Comparison of ENCODE assay signal across 20 cellular contexts in the genomic region with DNA sequence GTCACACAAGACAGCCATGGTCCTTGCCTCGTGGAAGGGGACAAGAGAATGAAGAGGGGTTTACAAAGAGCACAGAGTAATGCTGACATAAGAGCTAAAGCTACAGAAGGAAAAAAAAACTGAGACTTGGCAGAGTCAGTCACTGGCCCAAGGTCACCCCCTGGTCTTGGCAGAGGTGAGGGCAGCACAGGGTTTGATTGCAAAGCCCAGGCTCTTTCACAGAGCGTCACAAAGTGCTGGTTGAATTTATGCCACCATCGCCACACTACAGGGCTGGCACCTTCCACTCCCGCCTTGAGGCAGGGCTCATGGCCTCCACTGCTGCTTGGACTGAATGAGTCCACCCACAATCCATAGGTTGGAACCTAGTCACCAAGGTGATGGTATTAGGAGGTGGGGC.
"Had no signal": no experiment of that assay in that cellular context is flagged by ENCODE, and none has a peak within 500 bp of the region (broad histone marks: within the 10 kb centered on the region; RNA-seq: fewer than 3 reads in every experiment).

No MANE protein-coding gene starts in this region.

- H3K4me1 ChIP-seq: prostate gland had no signal

- H3K27me3 ChIP-seq: cardiac muscle cell, hepatocyte, left lung, stomach, tibial artery had no signal

- ATAC-seq: effector memory CD8-positive, alpha-beta T cell; left lung; natural killer cell treated with Interleukin-12 subunit alpha and Interleukin-12 subunit beta and Interleukin-15 and Interleukin-18, amount 100 ng/mL, for 72 hours; right cardiac atrium had no signal

- DNase-seq: cortex of kidney; effector memory CD8-positive, alpha-beta T cell; erythroblast; esophagus squamous epithelium; foreskin melanocyte; kidney; left lung; small intestine; stimulated activated CD4-positive, alpha-beta T cell treated with anti-CD3 and anti-CD28 coated beads, Interleukin-1b, Interleukin-23, amount 100 ng/mL, for 48 hours; stimulated activated CD4-positive, alpha-beta T cell treated with anti-CD3 and anti-CD28 coated beads, Interleukin-4, amount 100 ng/mL, for 1 hour; stimulated activated CD8-positive, alpha-beta memory T cell treated with anti-CD3 and anti-CD28 coated beads, Interleukin-4, amount 100 ng/mL, for 48 hours; stimulated activated naive CD4-positive, alpha-beta T cell treated with Interleukin-2 at 50 U/mL for 16 hours; stomach; tibial artery had no signal

- H3K9me3 ChIP-seq: esophagus squamous epithelium, left lung, prostate gland, stomach, tibial artery had no signal

- H3K36me3 ChIP-seq: cardiac muscle cell, esophagus squamous epithelium, left lung, prostate gland, stomach, tibial artery had no signal

- H3K4me3 ChIP-seq: cardiac muscle cell, esophagus squamous epithelium, hepatocyte, left lung, lung, prostate gland, stomach, tibial artery had no signal

- H3K27ac ChIP-seq: cardiac muscle cell, esophagus squamous epithelium, hepatocyte, left lung, prostate gland, stomach, tibial artery had no signal
